1 cellular context compared by ENCODE assay signal in genomic region chr7:24435002-24435401, GRCh38.
TF ChIP-seq lines count a peak whose summit lies in the region.

No MANE protein-coding gene starts in this region.

TF ChIP-seq in GM23338, 12 proteins besides CTCF, POLR2A, EP300 and RAD21 (continued from another document):
- TF ChIP-seq, protein P1, sequence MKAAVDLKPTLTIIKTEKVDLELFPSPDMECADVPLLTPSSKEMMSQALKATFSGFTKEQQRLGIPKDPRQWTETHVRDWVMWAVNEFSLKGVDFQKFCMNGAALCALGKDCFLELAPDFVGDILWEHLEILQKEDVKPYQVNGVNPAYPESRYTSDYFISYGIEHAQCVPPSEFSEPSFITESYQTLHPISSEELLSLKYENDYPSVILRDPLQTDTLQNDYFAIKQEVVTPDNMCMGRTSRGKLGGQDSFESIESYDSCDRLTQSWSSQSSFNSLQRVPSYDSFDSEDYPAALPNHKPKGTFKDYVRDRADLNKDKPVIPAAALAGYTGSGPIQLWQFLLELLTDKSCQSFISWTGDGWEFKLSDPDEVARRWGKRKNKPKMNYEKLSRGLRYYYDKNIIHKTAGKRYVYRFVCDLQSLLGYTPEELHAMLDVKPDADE (IDR thresholded peaks at IDR 0.05) = peak; percentile 81
- TF ChIP-seq ZNF331 (CRISPR knock-in tag; IDR thresholded peaks at IDR 0.05; ENCODE audit: low read depth) (no peak), NANOG (IDR thresholded peaks at IDR 0.05; ENCODE audit: borderline replicate concordance) (peak; percentile 92), STAT1 (IDR thresholded peaks at IDR 0.05; ENCODE audit: unreplicated experiment) (no peak), CREB1 (CRISPR knock-in tag; IDR thresholded peaks at IDR 0.05; ENCODE audit: low read depth) (no peak)
TF ChIP-seq in GM23338: peak in this region for 5.
